Comparison of ENCODE assay signal across 22 cellular contexts in the genomic region with DNA sequence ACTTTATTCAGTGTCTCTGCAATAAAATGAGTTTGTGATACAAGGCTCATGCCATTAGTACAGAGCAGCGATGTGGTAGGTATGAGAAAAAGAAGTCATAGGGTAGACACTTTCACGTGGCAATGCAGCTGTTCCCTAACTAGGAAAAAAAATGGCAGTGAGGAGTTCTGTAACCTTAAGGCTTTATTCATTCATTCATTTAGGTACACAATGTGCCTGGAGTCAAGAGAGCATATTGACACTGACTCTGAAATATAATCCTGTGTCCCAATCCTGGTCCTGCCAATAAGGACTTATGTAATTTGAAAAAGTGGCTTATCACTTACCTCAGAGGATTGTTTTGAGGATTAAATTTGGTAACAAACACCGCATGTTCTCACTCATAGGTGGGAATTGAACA.
"Had no signal": no experiment of that assay in that cellular context is flagged by ENCODE, and none has a peak within 500 bp of the region (broad histone marks: within the 10 kb centered on the region; RNA-seq: fewer than 3 reads in every experiment).

No MANE protein-coding gene starts in this region.

- H3K9ac ChIP-seq: KMS-11, SK-N-SH had no signal

- H3K9me3 ChIP-seq: SK-N-SH had no signal

- FAIRE-seq: K562, RCC 7860 had no signal

- ATAC-seq: K562, T-cell had no signal

- DNase-seq: Kasumi-1, MV-4-11, NCI-H1048, NCI-H1105, NCI-H1417, NCI-H1436 treated with DMSO at 0.1 percent for 48 hours, NCI-H1694 treated with DMSO at 0.1 percent for 48 hours, NCI-H1930, NCI-H2107, NCI-H2171 treated with DMSO at 0.1 percent for 48 hours, NCI-H345, NCI-H446 treated with DMSO at 0.1 percent for 48 hours, NCI-H510A treated with DMSO at 0.1 percent for 48 hours, NCI-H526, SHP77, SK-N-SH, SW 1271, T-cell had no signal

- H3K4me2 ChIP-seq: KMS-11, SK-N-SH had no signal

- H3K4me3 ChIP-seq: K562 had no signal

- H3K27ac ChIP-seq: KMS-11, RWPE1 had no signal
